In genomic region chr6:44456070-44456965, GRCh38 we compare ENCODE assay signal across 8 cellular contexts.
DNase-seq lines count a peak whose midpoint lies in the region; ATAC-seq and TF ChIP-seq lines count a peak whose summit lies in the region.

No MANE protein-coding gene starts in this region.

- TF ChIP-seq POLR2A in gastrocnemius medialis (IDR thresholded peaks at IDR 0.05), result no peak

- ATAC-seq in HG02885 (IDR thresholded peaks at IDR 0.05; ENCODE audit: poor library complexity, unreplicated experiment), result peak; percentile 71
- ATAC-seq in Right ventricle myocardium superior (ENCODE audit: poor library complexity), result peak; percentile 86
- peak; percentile 46 to 64 for ATAC-seq in gastrocnemius medialis
- ATAC-seq in GM19467 (IDR thresholded peaks at IDR 0.05; ENCODE audit: unreplicated experiment), result no peak

- no peaks in the 10 kb centered on the region for H3K9me3 ChIP-seq in gastrocnemius medialis

- peak; percentile 33 to 48 for DNase-seq in SHP77 (lab: John Stamatoyannopoulos, UW)
- DNase-seq in SHP77 treated with DMSO at 0.1 percent for 48 hours (lab: John Stamatoyannopoulos, UW), result no peak
- DNase-seq in NOMO-1 treated with DMSO at 0.1 percent for 48 hours (lab: John Stamatoyannopoulos, UW; ENCODE audit: unreplicated experiment), result peak; percentile 65
- peak; percentile 9 for DNase-seq in activated effector memory CD4-positive, alpha-beta T cell treated with Interleukin-2 at 50 U/mL for 16 hours
- peak; percentile 69 for DNase-seq in Right ventricle myocardium superior
- peak in 1 of 2 donors; percentile 30 for DNase-seq in gastrocnemius medialis

- H3K4me1 ChIP-seq in gastrocnemius medialis, result peaks cover 5 to 7% of the 10 kb centered on the region in 2 donors

- no peaks in the 10 kb centered on the region for H3K27me3 ChIP-seq in gastrocnemius medialis

- no peaks in the 10 kb centered on the region for H3K36me3 ChIP-seq in gastrocnemius medialis

- peak; percentile 55 to 89 (median 80) for TF ChIP-seq CTCF in gastrocnemius medialis (IDR thresholded peaks at IDR 0.05 in 4 of 5, conservative IDR thresholded peaks at IDR 0.05 in 1 of 5)

- in situ Hi-C loops in gastrocnemius medialis (cut with MboI; ENCODE audit: low sequenced_read_pairs in 4 of 4), result loop anchor here in 1 of 4 donors (25.0 kb wide), 1 partner anchor 1456 kb away; no protein-coding TSS in a partner anchor

- H3K27ac ChIP-seq in gastrocnemius medialis, result no peak overlapping the region

- no peak overlapping the region for H3K4me3 ChIP-seq in gastrocnemius medialis

- intact Hi-C loops in Right ventricle myocardium superior (cut with DNase I) (no loop called here), gastrocnemius medialis (cut with DNase I; ENCODE audit: low total_unique reads) (loop anchor here (1.0 kb wide), 1 partner anchor 25 kb away; no protein-coding TSS in a partner anchor)
